ENCODE assay signal across 1 cellular context in genomic region chr2:170928036-170928823, GRCh38.
TF ChIP-seq lines count a peak whose summit lies in the region.

No MANE protein-coding gene starts in this region.

TF ChIP-seq in HepG2, 621 proteins besides CTCF, POLR2A, EP300 and RAD21 (continued from another document and continues in another):
- no peak for TF ChIP-seq PCBP2 (optimal IDR thresholded peaks at IDR 0.05; ENCODE audit: low read depth, low read length, poor library complexity, severe bottlenecking)
- no peak for TF ChIP-seq EEA1 (CRISPR knock-in tag; IDR thresholded peaks at IDR 0.05; ENCODE audit: borderline replicate concordance)
- no peak for TF ChIP-seq GFI1 (CRISPR knock-in tag; IDR thresholded peaks at IDR 0.05; ENCODE audit: borderline replicate concordance)
- peak; percentile 10; the same call in 1 of the 2 replicates for TF ChIP-seq HMG20A (CRISPR knock-in tag; IDR thresholded peaks at IDR 0.05; ENCODE audit: borderline replicate concordance)
- no peak for TF ChIP-seq SRF (IDR thresholded peaks at IDR 0.05; ENCODE audit: low read depth, low read length)
- peak; percentile 36; the same call in 1 of the 2 replicates for TF ChIP-seq POLR2AphosphoS2 (IDR thresholded peaks at IDR 0.05; ENCODE audit: low read depth, low read length)
- no peak for TF ChIP-seq ZNF770 (CRISPR knock-in tag; IDR thresholded peaks at IDR 0.05)
- TF ChIP-seq U2AF1 (optimal IDR thresholded peaks at IDR 0.05; ENCODE audit: low read depth, low read length) = no peak
- TF ChIP-seq GZF1 (CRISPR knock-in tag; IDR thresholded peaks at IDR 0.05) = no peak
- TF ChIP-seq ZBTB7A (CRISPR knock-in tag; IDR thresholded peaks at IDR 0.05) = no peak
- TF ChIP-seq ZSCAN25 (CRISPR knock-in tag; IDR thresholded peaks at IDR 0.05) = no peak
- 0 out of 2 replicates have a peak, but pooled peaks have one; percentile 9 for TF ChIP-seq TCF7 (IDR thresholded peaks at IDR 0.05; ENCODE audit: low read depth)
- TF ChIP-seq FOXJ3 (CRISPR knock-in tag; IDR thresholded peaks at IDR 0.05; ENCODE audit: borderline replicate concordance) = no peak
- no peak for TF ChIP-seq ZNF382 (CRISPR knock-in tag; IDR thresholded peaks at IDR 0.05; ENCODE audit: borderline replicate concordance)
- peak; percentile 83 for TF ChIP-seq ETV5 (CRISPR knock-in tag; IDR thresholded peaks at IDR 0.05; ENCODE audit: borderline replicate concordance)
- TF ChIP-seq ZNF503 (CRISPR knock-in tag; IDR thresholded peaks at IDR 0.05) = no peak
- peak; percentile 12; the same call in 1 of the 2 replicates for TF ChIP-seq SIN3A (IDR thresholded peaks at IDR 0.05; ENCODE audit: borderline replicate concordance, low read depth, low read length)
- 0 out of 2 replicates have a peak, but pooled peaks have one; percentile 44 for TF ChIP-seq RFXANK (CRISPR knock-in tag; IDR thresholded peaks at IDR 0.05)
- TF ChIP-seq IKZF4 (CRISPR knock-in tag; IDR thresholded peaks at IDR 0.05; ENCODE audit: borderline replicate concordance, low read depth, not compliant biosample characterization) = peak; percentile 26
- TF ChIP-seq KDM1A (CRISPR knock-in tag; IDR thresholded peaks at IDR 0.05) = no peak
- TF ChIP-seq NONO (IDR thresholded peaks at IDR 0.05) = no peak
- TF ChIP-seq NONO (CRISPR knock-in tag; conservative IDR thresholded peaks at IDR 0.05) = no peak
- TF ChIP-seq ZNF34 (CRISPR knock-in tag; IDR thresholded peaks at IDR 0.05; ENCODE audit: borderline replicate concordance) = no peak; the same call in 1 of the 2 replicates
- no peak for TF ChIP-seq MATR3 (CRISPR knock-in tag; IDR thresholded peaks at IDR 0.05)
- no peak for TF ChIP-seq ISX (CRISPR knock-in tag; conservative IDR thresholded peaks at IDR 0.05)
- no peak for TF ChIP-seq ZNF766 (CRISPR knock-in tag; IDR thresholded peaks at IDR 0.05; ENCODE audit: borderline replicate concordance)
- TF ChIP-seq HNRNPL (IDR thresholded peaks at IDR 0.05; ENCODE audit: low read depth, low read length) = no peak
- TF ChIP-seq KDM6A (CRISPR knock-in tag; IDR thresholded peaks at IDR 0.05; ENCODE audit: low read depth) = no peak
- no peak for TF ChIP-seq ZBTB34 (CRISPR knock-in tag; IDR thresholded peaks at IDR 0.05)
- no peak for TF ChIP-seq ZNF281 (CRISPR knock-in tag; IDR thresholded peaks at IDR 0.05; ENCODE audit: borderline replicate concordance)
- 0 out of 2 replicates have a peak, but pooled peaks have one; percentile 24 for TF ChIP-seq MXD4 (CRISPR knock-in tag; IDR thresholded peaks at IDR 0.05)
- no peak for TF ChIP-seq ZBTB3 (CRISPR knock-in tag; IDR thresholded peaks at IDR 0.05; ENCODE audit: borderline replicate concordance, low read depth)
- TF ChIP-seq KLF12 (CRISPR knock-in tag; IDR thresholded peaks at IDR 0.05; ENCODE audit: borderline replicate concordance) = 0 out of 2 replicates have a peak, but pooled peaks have one; percentile 4
- no peak for TF ChIP-seq ZNF781 (CRISPR knock-in tag; IDR thresholded peaks at IDR 0.05; ENCODE audit: borderline replicate concordance, not compliant biosample characterization)
- TF ChIP-seq ARID3A (IDR thresholded peaks at IDR 0.05; ENCODE audit: low read depth, low read length) = 0 out of 2 replicates have a peak, but pooled peaks have one; percentile 18
- TF ChIP-seq ZNF644 (CRISPR knock-in tag; IDR thresholded peaks at IDR 0.05; ENCODE audit: low read depth) = 0 out of 2 replicates have a peak, but pooled peaks have one; percentile 20
- TF ChIP-seq FOXK2 (IDR thresholded peaks at IDR 0.05) = peak; percentile 57; the same call in 1 of the 2 replicates
- no peak for TF ChIP-seq GTF2F1 (IDR thresholded peaks at IDR 0.05; ENCODE audit: low read length)
- no peak for TF ChIP-seq ZNF343 (CRISPR knock-in tag; IDR thresholded peaks at IDR 0.05)
- no peak for TF ChIP-seq SUZ12 (IDR thresholded peaks at IDR 0.05; ENCODE audit: low read depth, low read length)
- no peak for TF ChIP-seq EHMT2 (IDR thresholded peaks at IDR 0.05; ENCODE audit: borderline replicate concordance, low read depth, low read length)
- TF ChIP-seq ZBTB26 (CRISPR knock-in tag; IDR thresholded peaks at IDR 0.05; ENCODE audit: borderline replicate concordance) = no peak; the same call in 1 of the 2 replicates
- no peak for TF ChIP-seq ZNF703 (CRISPR knock-in tag; IDR thresholded peaks at IDR 0.05; ENCODE audit: borderline replicate concordance)
- TF ChIP-seq CENPBD1 (CRISPR knock-in tag; IDR thresholded peaks at IDR 0.05; ENCODE audit: borderline replicate concordance, low read depth) = no peak
- TF ChIP-seq NAIF1 (CRISPR knock-in tag; IDR thresholded peaks at IDR 0.05; ENCODE audit: borderline replicate concordance) = peak; percentile 8; the same call in 1 of the 2 replicates
- no peak for TF ChIP-seq MBNL3 (CRISPR knock-in tag; conservative IDR thresholded peaks at IDR 0.05)
- TF ChIP-seq ZMYM3 (CRISPR knock-in tag; IDR thresholded peaks at IDR 0.05) = no peak
- TF ChIP-seq ZNF441 (CRISPR knock-in tag; IDR thresholded peaks at IDR 0.05; ENCODE audit: borderline replicate concordance) = 0 out of 2 replicates have a peak, but pooled peaks have one; percentile 19
- no peak for TF ChIP-seq ZNF20 (CRISPR knock-in tag; IDR thresholded peaks at IDR 0.05)
- no peak for TF ChIP-seq ARHGAP35 (CRISPR knock-in tag; IDR thresholded peaks at IDR 0.05; ENCODE audit: borderline replicate concordance)
- no peak for TF ChIP-seq ZNF143 (CRISPR knock-in tag; IDR thresholded peaks at IDR 0.05)
- TF ChIP-seq ZC3H4 (CRISPR knock-in tag; IDR thresholded peaks at IDR 0.05; ENCODE audit: borderline replicate concordance) = peak; percentile 87; the same call in 1 of the 2 replicates
- TF ChIP-seq ZMYM2 (CRISPR knock-in tag; IDR thresholded peaks at IDR 0.05) = no peak
- TF ChIP-seq FOXA1 (IDR thresholded peaks at IDR 0.05) = no peak
- TF ChIP-seq FOXA1 (CRISPR knock-in tag; IDR thresholded peaks at IDR 0.05) = peak; percentile 67
- no peak for TF ChIP-seq ZNF446 (CRISPR knock-in tag; IDR thresholded peaks at IDR 0.05)
- no peak for TF ChIP-seq ZNF3 (CRISPR knock-in tag; IDR thresholded peaks at IDR 0.05)
- no peak for TF ChIP-seq ZNF772 (CRISPR knock-in tag; IDR thresholded peaks at IDR 0.05)
- no peak for TF ChIP-seq ZNF451 (CRISPR knock-in tag; IDR thresholded peaks at IDR 0.05)
- TF ChIP-seq AFF4 (CRISPR knock-in tag; IDR thresholded peaks at IDR 0.05) = no peak
